Comparison of ENCODE assay signal across 26 cellular contexts in the genomic region with DNA sequence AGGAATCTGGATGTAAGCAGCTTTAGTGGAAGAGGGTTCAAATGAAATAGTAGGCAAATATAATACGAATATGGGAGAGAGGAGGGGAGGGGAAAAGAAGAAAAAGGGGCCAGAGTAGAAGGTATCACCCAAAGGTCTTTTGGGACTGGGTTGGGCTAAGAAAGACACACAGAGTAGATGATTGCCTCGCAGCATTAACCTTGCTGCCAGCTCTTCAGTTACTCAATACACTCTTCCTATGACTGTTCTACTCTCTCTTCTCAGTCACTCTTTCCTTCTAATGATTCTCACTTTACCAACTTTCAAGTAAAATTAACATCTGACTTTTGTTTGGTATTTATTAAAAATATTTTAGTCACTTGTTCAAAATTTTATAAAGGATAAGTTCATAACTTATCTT. TPM values are rescaled to one million over a fixed set of nuclear protein-coding genes. Genes with fewer than 3 reads are reported as not detected.
DNase-seq lines count a peak whose midpoint lies in the region; ATAC-seq, FAIRE-seq and TF ChIP-seq lines count a peak whose summit lies in the region.
"Had no signal": no experiment of that assay in that cellular context is flagged by ENCODE, and none has a peak within 500 bp of the region (broad histone marks: within the 10 kb centered on the region; RNA-seq: fewer than 3 reads in every experiment).

No MANE protein-coding gene starts in this region.

- H3K4me3 ChIP-seq in RWPE2 (ENCODE audit: severe bottlenecking) = no peak overlapping the region
- H3K4me3 ChIP-seq in fibroblast of pulmonary artery (replicated peaks; ENCODE audit: low read depth, low read length) = no peak overlapping the region
- no peak overlapping the region for H3K4me3 ChIP-seq in dorsolateral prefrontal cortex
- no peak overlapping the region for H3K4me3 ChIP-seq in small intestine (ENCODE audit: low read depth in 1 of 2, low read length in 2 of 2)
- H3K4me3 ChIP-seq: esophagus muscularis mucosa, HAP-1, prostate gland, stomach had no signal

- H3K4me1 ChIP-seq in RWPE2 (ENCODE audit: insufficient read depth, poor library complexity, severe bottlenecking) (peaks cover 26% of the 10 kb centered on the region), small intestine (ENCODE audit: control insufficient read depth in 2 of 2, insufficient read depth in 1 of 2, low read depth in 1 of 2, low read length in 1 of 2) (no peaks in the 10 kb centered on the region)
- H3K4me1 ChIP-seq: prostate gland had no signal

- no peaks in the 10 kb centered on the region for H3K9me3 ChIP-seq in RWPE2 (ENCODE audit: severe bottlenecking)
- H3K9me3 ChIP-seq in small intestine (ENCODE audit: control insufficient read depth, low read depth) = no peaks in the 10 kb centered on the region
- H3K9me3 ChIP-seq: esophagus muscularis mucosa, HAP-1, prostate gland, SK-N-SH, stomach had no signal

- DNase-seq in AML-193 (lab: John Stamatoyannopoulos, UW) = peak; percentile 42 to 43
- DNase-seq in GM03348 (ENCODE audit: low spot score) = peak; percentile 11
- no peak for DNase-seq in RWPE2 (ENCODE audit: low spot score)
- peak; percentile 12 for DNase-seq in fibroblast of pulmonary artery (ENCODE audit: low read depth)
- DNase-seq in dorsolateral prefrontal cortex = no peak
- DNase-seq in NCI-H82 (lab: John Stamatoyannopoulos, UW) = no peak
- no peak for DNase-seq in small intestine
- DNase-seq: activated B cell treated with CpG ODN at 0.5 μM for 24 hours; activated CD4-positive, alpha-beta memory T cell treated with anti-CD3 and anti-CD28 coated beads, Interleukin-2, amount 10 ng/mL, durations not matched to agents 7 days and 5 days; activated naive CD4-positive, alpha-beta T cell treated with anti-CD3 and anti-CD28 coated beads for 36 hours; activated T-cell treated with anti-CD3 and anti-CD28 coated beads, Interleukin-2, amount 50 U/mL, for 1 hour; aorta; CD8-positive, alpha-beta memory T cell; cerebellar nuclear complex; DMS79; effector CD8-positive, alpha-beta T cell; head of caudate nucleus; left colon; NCI-H1930; NCI-H345; SK-N-SH; stomach had no signal

- peak overlapping the region; percentile 42 for H3K27ac ChIP-seq in RWPE2 (ENCODE audit: poor library complexity, severe bottlenecking)
- H3K27ac ChIP-seq in dorsolateral prefrontal cortex = no peak overlapping the region
- H3K27ac ChIP-seq in small intestine (ENCODE audit: low read depth in 1 of 2, low read length in 1 of 2) = no peak overlapping the region
- H3K27ac ChIP-seq: esophagus muscularis mucosa, prostate gland, stomach had no signal

- intact Hi-C loops in dorsolateral prefrontal cortex (cut with DNase I) = no loop called here

- ATAC-seq in RWPE2 (ENCODE audit: low read depth) = no peak
- ATAC-seq in HG02884 (IDR thresholded peaks at IDR 0.05; ENCODE audit: unreplicated experiment) = no peak
- ATAC-seq: left colon had no signal

- 84 to 95% (median 88%) methylated on average over 2 of the region's 2 CpGs for WGBS in small intestine, 3 donors

- no peaks in the 10 kb centered on the region for H3K27me3 ChIP-seq in RWPE2 (ENCODE audit: insufficient read depth, poor library complexity, severe bottlenecking)
- no peaks in the 10 kb centered on the region for H3K27me3 ChIP-seq in dorsolateral prefrontal cortex
- no peaks in the 10 kb centered on the region for H3K27me3 ChIP-seq in small intestine (ENCODE audit: control insufficient read depth in 2 of 2, insufficient read depth in 2 of 2, low read length in 2 of 2)
- H3K27me3 ChIP-seq: esophagus muscularis mucosa, stomach had no signal

- FAIRE-seq in small intestine (lab: Jason Lieb, UNC) = no peak

- H3K36me3 ChIP-seq in RWPE2 (ENCODE audit: low read depth) (peaks cover 3% of the 10 kb centered on the region; the same call in 1 of the 2 replicates), small intestine (ENCODE audit: control insufficient read depth in 2 of 2, insufficient read depth in 2 of 2, low read length in 2 of 2) (no peaks in the 10 kb centered on the region)
- H3K36me3 ChIP-seq: HAP-1, prostate gland had no signal

- TF ChIP-seq CTCF in RWPE2 (IDR thresholded peaks at IDR 0.05; ENCODE audit: poor library complexity, severe bottlenecking) = no peak
- no peak for TF ChIP-seq CTCF in fibroblast of pulmonary artery (IDR thresholded peaks at IDR 0.05; ENCODE audit: low read length, missing control alignments)
- no peak for TF ChIP-seq CTCF in dorsolateral prefrontal cortex (IDR thresholded peaks at IDR 0.05 in 54 of 56, conservative IDR thresholded peaks at IDR 0.05 in 2 of 56; ENCODE audit: low read depth in 1 of 56, partially characterized antibody in 56 of 56)

RNA-seq across cellular contexts. Expression of gene CLASP2, which starts 52.8 kb away (rescaled TPM):
- total RNA-seq in dorsolateral prefrontal cortex = 100 to 1,000 TPM; 160 to 469 (median 336) TPM
- polyA plus RNA-seq in small intestine = 10 to 100 TPM in 1 of 3 donors, 1 to 10 TPM in 2; 5.4 to 14.4 (median 6.9) TPM

Comparison
In these comparisons a context has a peak if more than half of its experiments do, and no peak if none do; other contexts are left out.
1. DNase-seq: peak in AML-193 (2 of 2), GM03348 (single experiment) and fibroblast of pulmonary artery (single experiment); none in RWPE2 (single experiment), dorsolateral prefrontal cortex (0 of 10), NCI-H82 (single experiment) and small intestine (single experiment).